ENCODE assay signal across 10 cellular contexts in genomic region chr1:41672173-41672572, GRCh38.
DNase-seq lines count a peak whose midpoint lies in the region; ATAC-seq and TF ChIP-seq lines count a peak whose summit lies in the region.
"Had no signal": no experiment of that assay in that cellular context is flagged by ENCODE, and none has a peak within 500 bp of the region (broad histone marks: within the 10 kb centered on the region; RNA-seq: fewer than 3 reads in every experiment).

No MANE protein-coding gene starts in this region.

- no peaks in the 10 kb centered on the region for H3K36me3 Mint-ChIP-seq in dendritic cell treated with granulocyte-macrophage colony-stimulating factor and Interleukin-4, amounts not matched to agents 40 ng/mL and 50 ng/mL, for 4 days (ENCODE audit: low read depth)
- no peaks in the 10 kb centered on the region for H3K36me3 Mint-ChIP-seq in osteocyte (ENCODE audit: unreplicated experiment)

- H3K27me3 Mint-ChIP-seq in dendritic cell treated with granulocyte-macrophage colony-stimulating factor and Interleukin-4, amounts not matched to agents 40 ng/mL and 50 ng/mL, for 4 days = peaks cover 25% of the 10 kb centered on the region
- H3K27me3 Mint-ChIP-seq in osteocyte (ENCODE audit: unreplicated experiment) = peaks cover 3% of the 10 kb centered on the region

- POLR2A ChIA-PET in RWPE1 (lab: Yijun Ruan, JAX; ENCODE audit: low non-redundant PET) = no interaction called here

- peaks cover 97% of the 10 kb centered on the region for H3K4me1 Mint-ChIP-seq in dendritic cell treated with granulocyte-macrophage colony-stimulating factor and Interleukin-4, amounts not matched to agents 40 ng/mL and 50 ng/mL, for 4 days (ENCODE audit: low read depth)
- peaks cover 45% of the 10 kb centered on the region for H3K4me1 Mint-ChIP-seq in osteocyte (ENCODE audit: unreplicated experiment)

- no peaks in the 10 kb centered on the region for H3K9me3 Mint-ChIP-seq in dendritic cell treated with granulocyte-macrophage colony-stimulating factor and Interleukin-4, amounts not matched to agents 40 ng/mL and 50 ng/mL, for 4 days
- no peaks in the 10 kb centered on the region for H3K9me3 Mint-ChIP-seq in osteocyte (ENCODE audit: unreplicated experiment)

- H3K27ac Mint-ChIP-seq in dendritic cell treated with granulocyte-macrophage colony-stimulating factor and Interleukin-4, amounts not matched to agents 40 ng/mL and 50 ng/mL, for 4 days = peak overlapping the region; percentile 74
- peak overlapping the region; percentile 85 for H3K27ac Mint-ChIP-seq in osteocyte (ENCODE audit: unreplicated experiment)
- H3K27ac Mint-ChIP-seq: progenitor cell of endocrine pancreas had no signal

- no peak overlapping the region for H3K4me3 Mint-ChIP-seq in dendritic cell treated with granulocyte-macrophage colony-stimulating factor and Interleukin-4, amounts not matched to agents 40 ng/mL and 50 ng/mL, for 4 days
- peak overlapping the region; percentile 26 for H3K4me3 Mint-ChIP-seq in osteocyte (ENCODE audit: unreplicated experiment)

- DNase-seq in ELR (ENCODE audit: low read depth) (peak; percentile 98), RWPE1 (ENCODE audit: low spot score) (peak; percentile 91), osteocyte (ENCODE audit: extremely low spot score, unreplicated experiment) (no peak), anterior cingulate cortex (lab: John Stamatoyannopoulos, UW) (no peak), substantia nigra (lab: John Stamatoyannopoulos, UW) (no peak)
- no peak for DNase-seq in stimulated activated CD4-positive, alpha-beta T cell treated with anti-CD3 and anti-CD28 coated beads, Interleukin-4, amount 100 ng/mL, for 1 hour
- DNase-seq: NCI-H2081 had no signal

- peak overlapping the region; percentile 67 for H3K27ac ChIP-seq in RWPE1
- no peak overlapping the region for H3K27ac ChIP-seq in substantia nigra (ENCODE audit: low read depth, low read length, poor library complexity, severe bottlenecking)

- CTCF ChIA-PET in RWPE1 (lab: Yijun Ruan, JAX) = interaction anchor here (0.6 to 1.1 kb wide), 2 partner anchors 10 to 363 kb away, joined by 3 read pairs; no protein-coding TSS in a partner anchor

- intact Hi-C loops in dendritic cell treated with granulocyte-macrophage colony-stimulating factor and Interleukin-4, amounts not matched to agents 40 ng/mL and 50 ng/mL, for 4 days (cut with micrococcal nuclease) = no loop called here

- no peak for ATAC-seq in GM21786 (IDR thresholded peaks at IDR 0.05; ENCODE audit: unreplicated experiment)

- TF ChIP-seq CTCF in RWPE1 (conservative IDR thresholded peaks at IDR 0.05; ENCODE audit: low read depth) (no peak), osteocyte (IDR thresholded peaks at IDR 0.05) (no peak)

Comparison
In these comparisons a context has a peak if more than half of its experiments do, and no peak if none do; other contexts are left out.
1. DNase-seq: peak in ELR (single experiment) and RWPE1 (single experiment); none in osteocyte (single experiment), stimulated activated CD4-positive, alpha-beta T cell treated with anti-CD3 and anti-CD28 coated beads, Interleukin-4, amount 100 ng/mL, for 1 hour (single experiment), anterior cingulate cortex (0 of 58) and substantia nigra (0 of 49).